8 cellular contexts compared by ENCODE assay signal in the genomic region with DNA sequence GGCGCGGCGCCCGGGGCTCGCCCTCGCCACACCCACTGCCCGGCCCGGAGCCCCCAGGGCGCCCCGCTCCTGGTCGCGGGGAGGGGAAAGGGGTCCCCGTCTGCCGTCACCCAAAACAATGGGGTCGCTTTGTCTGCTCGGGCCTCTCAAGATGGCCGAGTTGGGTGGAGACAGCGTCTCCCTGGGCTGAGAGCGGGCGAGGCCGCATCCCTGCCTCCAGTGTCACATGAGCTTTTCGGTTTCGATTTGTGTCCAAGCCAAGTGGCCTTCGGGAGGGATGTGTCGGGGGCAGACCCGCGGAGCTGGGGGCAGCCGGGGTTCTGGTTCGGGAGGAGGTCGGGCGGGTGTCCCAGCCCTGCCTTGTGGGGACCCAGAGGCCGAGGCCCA. TPM values are rescaled to one million over a fixed set of nuclear protein-coding genes. Genes with fewer than 3 reads are reported as not detected.
DNase-seq lines count a peak whose midpoint lies in the region; ATAC-seq lines count a peak whose summit lies in the region.

No MANE protein-coding gene starts in this region.

- peak overlapping the region; percentile 97 for H3K23ac ChIP-seq in mesendoderm (ENCODE audit: low read length)

- peak overlapping the region; percentile 58 for H4K8ac ChIP-seq in mesendoderm (ENCODE audit: low read depth, low read length)

- H3K9ac ChIP-seq in mesendoderm (ENCODE audit: low read length): peak overlapping the region; percentile 91

- H2BK15ac ChIP-seq in mesendoderm (replicated peaks; ENCODE audit: low read depth): no peak overlapping the region

- peaks cover 3% of the 10 kb centered on the region for H3K36me3 ChIP-seq in mesendoderm (ENCODE audit: control insufficient read depth, insufficient read depth, low read length)

- H2BK120ac ChIP-seq in mesendoderm (ENCODE audit: low read depth, low read length): no peak overlapping the region

- peak overlapping the region; percentile 90 to 95 for H3K27ac Mint-ChIP-seq in effector memory CD8-positive, alpha-beta T cell

- H3K79me1 ChIP-seq in mesendoderm (ENCODE audit: low read length): peaks cover 17% of the 10 kb centered on the region

- peak overlapping the region; percentile 69 for H3K27ac ChIP-seq in mesendoderm (ENCODE audit: low read depth, low read length)

- ATAC-seq in GM18511 (IDR thresholded peaks at IDR 0.05; ENCODE audit: unreplicated experiment) (peak; percentile 46), HG02981 (IDR thresholded peaks at IDR 0.05; ENCODE audit: unreplicated experiment) (peak; percentile 36)
- ATAC-seq in effector memory CD8-positive, alpha-beta T cell (replicated peaks): peak; percentile 50

- H3K36me3 Mint-ChIP-seq in effector memory CD8-positive, alpha-beta T cell (ENCODE audit: insufficient read depth): peaks cover 19% of the 10 kb centered on the region

- H3K4me3 Mint-ChIP-seq in effector memory CD8-positive, alpha-beta T cell: peak overlapping the region; percentile 88 to 89

- DNase-seq in 8988T (peak; percentile 58), NCI-H2171 treated with DMSO at 0.1 percent for 48 hours (lab: John Stamatoyannopoulos, UW) (peak; percentile 54), mesendoderm (peak; percentile 68)
- peak; percentile 20 to 32 (median 32) for DNase-seq in activated CD8-positive, alpha-beta memory T cell treated with anti-CD3 and anti-CD28 coated beads for 48 hours (ENCODE audit: low read depth in 2 of 3, low spot score in 2 of 3)
- DNase-seq in effector memory CD8-positive, alpha-beta T cell: peak; percentile 52 to 56 (median 53)
- peak; percentile 16 to 35 for DNase-seq in stimulated activated CD8-positive, alpha-beta memory T cell treated with anti-CD3 and anti-CD28 coated beads, Interleukin-4, amount 100 ng/mL, for 1 hour (ENCODE audit: low read depth in 2 of 2, low spot score in 1 of 2)

- H3K4me3 ChIP-seq in mesendoderm (ENCODE audit: low read length): peak overlapping the region; percentile 98

- peak overlapping the region; percentile 82 for H3K4ac ChIP-seq in mesendoderm (ENCODE audit: low read depth, low read length)

- H3K4me2 ChIP-seq in mesendoderm (ENCODE audit: low read length): peak overlapping the region; percentile 74

- no peak overlapping the region for H2BK5ac ChIP-seq in mesendoderm (ENCODE audit: low read length)

- H3K4me1 ChIP-seq in mesendoderm (ENCODE audit: control insufficient read depth, low read depth, low read length): no peaks in the 10 kb centered on the region

- H3K79me2 ChIP-seq in mesendoderm (ENCODE audit: control insufficient read depth, insufficient read depth, low read length): peaks cover 45% of the 10 kb centered on the region

- no peaks in the 10 kb centered on the region for H3K9me3 Mint-ChIP-seq in effector memory CD8-positive, alpha-beta T cell

- peaks cover 26 to 44% of the 10 kb centered on the region in 2 donors for H3K4me1 Mint-ChIP-seq in effector memory CD8-positive, alpha-beta T cell (ENCODE audit: low read depth in 2 of 2)

- H3K27me3 ChIP-seq in mesendoderm (ENCODE audit: insufficient read depth, low read length, poor library complexity): no peaks in the 10 kb centered on the region

- no peak overlapping the region for H4K5ac ChIP-seq in mesendoderm (ENCODE audit: low read length)

- no CpG with 5 or more reads among the region's 32 CpGs for WGBS in mesendoderm (ENCODE audit: extremely low coverage, insufficient coverage, low lambda C conversion rate)

- no peak overlapping the region for H2AK5ac ChIP-seq in mesendoderm (ENCODE audit: low read length)

- H3K27me3 Mint-ChIP-seq in effector memory CD8-positive, alpha-beta T cell: no peaks in the 10 kb centered on the region

- H3K18ac ChIP-seq in mesendoderm (ENCODE audit: low read length): peak overlapping the region; percentile 91

- H3K56ac ChIP-seq in mesendoderm (ENCODE audit: low read length): peak overlapping the region; percentile 98

RNA-seq across cellular contexts. Expression of gene DYNC1H1, which starts 0.8 kb away (rescaled TPM):
- polyA plus RNA-seq in mesendoderm (2013, experiment 1 of 2): 56.1 TPM
- 51.3 TPM for polyA plus RNA-seq in mesendoderm (2013, experiment 2 of 2)

Comparison
In these comparisons a context has a peak if more than half of its experiments do, and no peak if none do; other contexts are left out.
1. Peak in every context shown above with its lines: DNase-seq, ATAC-seq, H3K4me3 ChIP-seq and H3K27ac ChIP-seq.